In the genomic region with DNA sequence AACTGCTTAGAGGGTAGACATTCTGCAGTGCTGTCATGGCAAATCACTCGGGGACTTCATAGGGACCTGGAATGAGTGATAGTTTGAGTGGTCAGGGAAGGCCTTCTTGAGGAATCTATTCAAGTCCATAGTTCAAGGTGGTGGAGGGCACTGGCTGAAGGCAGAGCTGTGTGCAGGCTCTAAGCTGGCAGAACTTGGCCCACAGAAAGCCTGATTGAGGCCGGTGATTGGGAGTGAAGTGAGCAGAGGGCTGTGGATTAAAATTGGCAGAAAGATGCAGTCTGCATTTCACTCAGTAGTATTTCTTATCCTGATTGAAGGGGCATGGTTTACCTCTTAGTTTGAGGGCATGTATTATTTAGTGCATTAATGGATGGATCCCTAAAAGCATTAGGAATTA, we compare ENCODE assay signal across 1 cellular context.
TF ChIP-seq lines count a peak whose summit lies in the region.

No MANE protein-coding gene starts in this region.

TF ChIP-seq in HepG2, 621 proteins besides CTCF, POLR2A, EP300 and RAD21:
- TF ChIP-seq ZNF7 (CRISPR knock-in tag; IDR thresholded peaks at IDR 0.05) (peak; percentile 94), ZNF331 (CRISPR knock-in tag; IDR thresholded peaks at IDR 0.05) (no peak), ZNF430 (CRISPR knock-in tag; IDR thresholded peaks at IDR 0.05) (0 out of 2 replicates have a peak, but pooled peaks have one; percentile 32), TBX3 (IDR thresholded peaks at IDR 0.05; ENCODE audit: borderline replicate concordance) (no peak), ZNF619 (CRISPR knock-in tag; IDR thresholded peaks at IDR 0.05) (no peak)
